Comparison of ENCODE assay signal across 24 cellular contexts in genomic region chr12:54719691-54720090, GRCh38.
"Had no signal": no experiment of that assay in that cellular context is flagged by ENCODE, and none has a peak within 500 bp of the region (broad histone marks: within the 10 kb centered on the region; RNA-seq: fewer than 3 reads in every experiment).

No MANE protein-coding gene starts in this region.

- H3K4me1 ChIP-seq: body of pancreas, heart right ventricle, lower lobe of right lung, testis had no signal

- H3K4me3 Mint-ChIP-seq: activated naive CD4-positive, alpha-beta T cell treated with anti-CD3 and anti-CD28 coated beads, Interleukin-2, amount 50 U/mL, for 24 hours; naive B cell; neural crest cell; T-helper 1 cell treated with Interleukin-12 subunit alpha and Interleukin-12 subunit beta and Interleukin-4 antibody, amounts not matched to agents 30 μg/mL and 1 μg/mL, for 36 hours; type B pancreatic cell had no signal

- H3K36me3 Mint-ChIP-seq: activated naive CD4-positive, alpha-beta T cell treated with anti-CD3 and anti-CD28 coated beads, Interleukin-2, amount 50 U/mL, for 24 hours; naive B cell; type B pancreatic cell had no signal

- H3K27me3 ChIP-seq: cardiac muscle cell, testis had no signal

- H3K9me3 ChIP-seq: body of pancreas, heart right ventricle, lower lobe of right lung, testis had no signal

- H3K27ac ChIP-seq: body of pancreas, cardiac muscle cell, epithelial cell of prostate, heart right ventricle, lower lobe of right lung, testis had no signal

- H3K4me1 Mint-ChIP-seq: neural crest cell had no signal

- DNase-seq: activated CD4-positive, CD25-positive, alpha-beta regulatory T cell; activated gamma-delta T cell treated with Interleukin-2 at 50 U/mL for 16 hours; activated T-cell treated with anti-CD3 and anti-CD28 coated beads, Interleukin-2, amount 50 U/mL, for 1 hour; anterior cingulate cortex; body of pancreas; cortex of kidney; heart right ventricle; lower lobe of right lung; mesendoderm; naive B cell; posterior cingulate gyrus; small intestine; stimulated activated CD4-positive, alpha-beta T cell treated with anti-CD3 and anti-CD28 coated beads, Interleukin-2, amount 100 ng/mL, for 24 hours; stimulated activated CD8-positive, alpha-beta memory T cell treated with anti-CD3 and anti-CD28 coated beads, Interleukin-4, amount 100 ng/mL, for 48 hours; stimulated activated naive CD4-positive, alpha-beta T cell; T1000; testis had no signal

- H3K36me3 ChIP-seq: cardiac muscle cell, heart right ventricle, lower lobe of right lung had no signal

- ATAC-seq: body of pancreas, heart right ventricle, sciatic nerve had no signal

- H3K9me3 Mint-ChIP-seq: activated naive CD4-positive, alpha-beta T cell treated with anti-CD3 and anti-CD28 coated beads, Interleukin-2, amount 50 U/mL, for 24 hours; neural crest cell; T-helper 1 cell treated with Interleukin-12 subunit alpha and Interleukin-12 subunit beta and Interleukin-4 antibody, amounts not matched to agents 30 μg/mL and 1 μg/mL, for 36 hours; type B pancreatic cell had no signal

- H3K27ac Mint-ChIP-seq: activated naive CD4-positive, alpha-beta T cell treated with anti-CD3 and anti-CD28 coated beads, Interleukin-2, amount 50 U/mL, for 24 hours; naive B cell; T-helper 1 cell treated with Interleukin-12 subunit alpha and Interleukin-12 subunit beta and Interleukin-4 antibody, amounts not matched to agents 30 μg/mL and 1 μg/mL, for 36 hours; type B pancreatic cell had no signal

- H3K4me3 ChIP-seq: body of pancreas, cardiac muscle cell, heart right ventricle, lower lobe of right lung, testis had no signal
